Comparison of ENCODE assay signal across 8 cellular contexts in the genomic region with DNA sequence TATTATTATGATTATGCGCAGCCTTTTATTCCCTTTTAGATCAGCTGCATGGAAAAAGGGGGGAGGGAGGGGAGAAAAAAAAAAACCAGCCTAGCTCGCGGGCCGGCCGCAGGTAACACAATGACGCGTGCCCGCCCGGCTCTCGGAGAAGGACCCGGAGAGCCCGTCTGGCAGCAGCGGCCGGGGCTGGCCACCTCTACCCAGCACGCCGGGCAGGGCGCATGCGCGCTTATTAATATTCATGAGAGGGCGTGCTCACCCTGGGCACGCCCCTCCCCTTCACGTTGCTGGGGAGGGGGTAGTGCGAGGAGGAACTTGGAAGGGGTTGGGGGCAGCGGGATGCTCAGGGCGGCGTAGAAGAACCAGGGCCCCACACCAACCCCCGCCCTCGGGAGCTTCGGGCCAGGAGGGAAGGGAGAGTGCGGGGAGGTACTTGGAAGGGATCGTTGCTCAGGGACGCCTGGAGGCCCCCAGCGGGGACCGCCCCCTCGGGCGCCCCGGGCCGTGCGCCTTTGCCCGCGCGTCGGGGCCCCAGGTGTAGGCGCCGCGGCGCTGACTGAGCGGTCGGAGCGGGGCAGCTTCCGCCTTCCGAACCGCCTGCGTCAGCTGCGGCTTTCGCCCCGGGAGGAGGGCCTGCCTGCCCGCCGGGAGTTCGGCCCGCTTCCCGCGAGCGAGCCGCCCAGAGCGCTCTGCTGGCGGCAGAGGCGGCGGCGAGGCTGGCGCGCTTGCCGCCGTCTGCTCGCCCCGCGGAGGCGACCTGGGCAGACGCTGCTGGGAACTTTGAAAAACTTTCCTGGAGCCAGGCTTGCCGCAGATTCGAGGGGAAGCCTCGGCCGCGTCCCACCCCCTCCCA. TPM values are rescaled to one million over a fixed set of nuclear protein-coding genes. Genes with fewer than 3 reads are reported as not detected.
A peak's percentile ranks its signal among the peaks of the same experiment; 100 is the strongest.
DNase-seq lines count a peak whose midpoint lies in the region; ATAC-seq and TF ChIP-seq lines count a peak whose summit lies in the region.

A gene (minus strand): TSS at position 169 of the 853 bp plus-strand sequence. CDS start 469 bp downstream, outside the sequence.

- TF ChIP-seq CTCF in OCI-LY1 (IDR thresholded peaks at IDR 0.05; ENCODE audit: low read length) = no peak
- no peak for TF ChIP-seq CTCF in fibroblast of the aortic adventitia (IDR thresholded peaks at IDR 0.05; ENCODE audit: insufficient read depth, low read length)
- TF ChIP-seq CTCF in thoracic aorta (IDR thresholded peaks at IDR 0.05) = no peak

- peak within 1 kb of the TSS; percentile 30; the same call in 1 of the 2 replicates for H2AFZ ChIP-seq in OCI-LY1 (ENCODE audit: low read length)

- peak within 1 kb of the TSS; percentile 66 for H3K4me3 ChIP-seq in OCI-LY1 (ENCODE audit: low read depth, low read length, poor library complexity, severe bottlenecking)
- peak within 1 kb of the TSS; percentile 76 for H3K4me3 ChIP-seq in fibroblast of the aortic adventitia (ENCODE audit: low read depth, low read length)
- peak within 1 kb of the TSS; percentile 96 for H3K4me3 ChIP-seq in thoracic aorta

- H3K27me3 ChIP-seq in OCI-LY1 (ENCODE audit: insufficient read depth, low read length) (no peaks in the 10 kb centered on the region; the same call in 1 of the 2 replicates), thoracic aorta (replicated peaks; ENCODE audit: insufficient read depth) (no peaks in the 10 kb centered on the region)

- H3K9me2 ChIP-seq in OCI-LY1 (ENCODE audit: low read depth, low read length) = no peaks in the 10 kb centered on the region

- no peaks in the 10 kb centered on the region for H3K36me3 Mint-ChIP-seq in activated T-helper 2 cell treated with anti-CD3 and anti-CD28 coated beads, Interferon-gamma antibody, Interleukin-2, Interleukin-4, amounts not matched to agents 10 μg/mL and 5 μg/mL and 100 μg/mL, durations not matched to agents 14 hours and 24 hours and 36 hours (ENCODE audit: low read depth)
- peaks cover 0 to 3% (median 0%) of the 10 kb centered on the region in 3 donors for H3K36me3 Mint-ChIP-seq in naive thymus-derived CD8-positive, alpha-beta T cell

- H3K4me2 ChIP-seq in OCI-LY1 (ENCODE audit: low read length) = peak within 1 kb of the TSS; percentile 74

- H3K9me3 ChIP-seq in ES-I3 (ENCODE audit: control insufficient read depth, insufficient read depth, low read length) (no peaks in the 10 kb centered on the region), OCI-LY1 (ENCODE audit: low read length) (no peaks in the 10 kb centered on the region), thoracic aorta (no peaks in the 10 kb centered on the region)

- POLR2A ChIA-PET in naive thymus-derived CD8-positive, alpha-beta T cell (lab: Charles Lee) = no interaction called here

- no peaks in the 10 kb centered on the region for H3F3A ChIP-seq in OCI-LY1 (ENCODE audit: insufficient read depth, low read length)

- H3K9ac ChIP-seq in ES-I3 (ENCODE audit: low read depth, low read length) (peak within 1 kb of the TSS; percentile 80), OCI-LY1 (ENCODE audit: low read length) (peak within 1 kb of the TSS; percentile 59)

- peak within 1 kb of the TSS; percentile 92 for H3K4me3 Mint-ChIP-seq in activated T-helper 2 cell treated with anti-CD3 and anti-CD28 coated beads, Interferon-gamma antibody, Interleukin-2, Interleukin-4, amounts not matched to agents 10 μg/mL and 5 μg/mL and 100 μg/mL, durations not matched to agents 14 hours and 24 hours and 36 hours (ENCODE audit: low read depth)
- peak within 1 kb of the TSS; percentile 56 to 88 (median 76) for H3K4me3 Mint-ChIP-seq in naive thymus-derived CD8-positive, alpha-beta T cell

- no peaks in the 10 kb centered on the region for H3K79me2 ChIP-seq in OCI-LY1 (ENCODE audit: insufficient read depth, low read length)

- H3K4me1 ChIP-seq in ES-I3 (ENCODE audit: insufficient read depth, low read length) (peaks cover 10% of the 10 kb centered on the region), OCI-LY1 (ENCODE audit: insufficient read depth, low read length, severe bottlenecking) (peaks cover 41% of the 10 kb centered on the region), thoracic aorta (ENCODE audit: control insufficient read depth in 1 of 2, low read depth in 2 of 2) (peaks cover 5 to 20% of the 10 kb centered on the region in 2 donors)

- H3K27ac Mint-ChIP-seq in activated T-helper 2 cell treated with anti-CD3 and anti-CD28 coated beads, Interferon-gamma antibody, Interleukin-2, Interleukin-4, amounts not matched to agents 10 μg/mL and 5 μg/mL and 100 μg/mL, durations not matched to agents 14 hours and 24 hours and 36 hours = peak within 1 kb of the TSS; percentile 87
- no peak within 1 kb of the TSS for H3K27ac Mint-ChIP-seq in naive thymus-derived CD8-positive, alpha-beta T cell

- DNase-seq in HuH-7.5 (ENCODE audit: low spot score) (peak; percentile 100), fibroblast of the aortic adventitia (ENCODE audit: low read depth) (peak; percentile 94), thoracic aorta (ENCODE audit: low spot score) (peak; percentile 91)
- peak; percentile 78 for DNase-seq in activated T-helper 2 cell treated with anti-CD3 and anti-CD28 coated beads, Interferon-gamma antibody, Interleukin-2, Interleukin-4, amounts not matched to agents 10 μg/mL and 5 μg/mL and 100 μg/mL, durations not matched to agents 14 hours and 24 hours and 36 hours (ENCODE audit: low spot score)
- DNase-seq in naive thymus-derived CD8-positive, alpha-beta T cell = peak in 1 of 10 donors; percentile 56

- peak; percentile 54 for ATAC-seq in GM21717 (IDR thresholded peaks at IDR 0.05; ENCODE audit: unreplicated experiment)
- peak; percentile 37 to 39 for ATAC-seq in naive thymus-derived CD8-positive, alpha-beta T cell
- peak; percentile 77 for ATAC-seq in thoracic aorta (ENCODE audit: insufficient number of reproducible peaks, low FRiP score, low read depth)

- H3K27me3 Mint-ChIP-seq in activated T-helper 2 cell treated with anti-CD3 and anti-CD28 coated beads, Interferon-gamma antibody, Interleukin-2, Interleukin-4, amounts not matched to agents 10 μg/mL and 5 μg/mL and 100 μg/mL, durations not matched to agents 14 hours and 24 hours and 36 hours (ENCODE audit: low read depth) = peaks cover 68% of the 10 kb centered on the region
- H3K27me3 Mint-ChIP-seq in naive thymus-derived CD8-positive, alpha-beta T cell = peaks cover 35 to 67% (median 56%) of the 10 kb centered on the region in 5 donors

- H3K36me3 ChIP-seq in ES-I3 (ENCODE audit: insufficient read depth, low read length) = no peaks in the 10 kb centered on the region
- no peaks in the 10 kb centered on the region for H3K36me3 ChIP-seq in OCI-LY1 (ENCODE audit: insufficient read depth, low read length)
- no peaks in the 10 kb centered on the region for H3K36me3 ChIP-seq in thoracic aorta

- intact Hi-C loops in activated T-helper 2 cell treated with anti-CD3 and anti-CD28 coated beads, Interferon-gamma antibody, Interleukin-2, Interleukin-4, amounts not matched to agents 10 μg/mL and 5 μg/mL and 100 μg/mL, durations not matched to agents 14 hours and 24 hours and 36 hours (cut with micrococcal nuclease) = loop anchor here (1.0 to 10.0 kb wide), 5 partner anchors 71 to 699 kb away; a partner anchor contains a TSS

- H3K27ac ChIP-seq in OCI-LY1 (ENCODE audit: low read depth, low read length, poor library complexity, severe bottlenecking) = no peak within 1 kb of the TSS
- peak within 1 kb of the TSS; percentile 95 to 100 for H3K27ac ChIP-seq in thoracic aorta

- H4K20me1 ChIP-seq in OCI-LY1 (ENCODE audit: insufficient read depth, low read length) = no peaks in the 10 kb centered on the region

- peaks cover 30% of the 10 kb centered on the region for H3K4me1 Mint-ChIP-seq in activated T-helper 2 cell treated with anti-CD3 and anti-CD28 coated beads, Interferon-gamma antibody, Interleukin-2, Interleukin-4, amounts not matched to agents 10 μg/mL and 5 μg/mL and 100 μg/mL, durations not matched to agents 14 hours and 24 hours and 36 hours (ENCODE audit: low read depth)
- peaks cover 6 to 30% (median 16%) of the 10 kb centered on the region in 4 donors for H3K4me1 Mint-ChIP-seq in naive thymus-derived CD8-positive, alpha-beta T cell

- H3K9me3 Mint-ChIP-seq in activated T-helper 2 cell treated with anti-CD3 and anti-CD28 coated beads, Interferon-gamma antibody, Interleukin-2, Interleukin-4, amounts not matched to agents 10 μg/mL and 5 μg/mL and 100 μg/mL, durations not matched to agents 14 hours and 24 hours and 36 hours = no peaks in the 10 kb centered on the region
- no peaks in the 10 kb centered on the region for H3K9me3 Mint-ChIP-seq in naive thymus-derived CD8-positive, alpha-beta T cell

RNA-seq across cellular contexts. Expression of the gene that starts here (rescaled TPM):
- 2.8 and 3.1 TPM in 2 replicates for total RNA-seq in activated T-helper 2 cell treated with anti-CD3 and anti-CD28 coated beads, Interferon-gamma antibody, Interleukin-2, Interleukin-4, amounts not matched to agents 10 μg/mL and 5 μg/mL and 100 μg/mL, durations not matched to agents 14 hours and 24 hours and 36 hours
- total RNA-seq in fibroblast of the aortic adventitia (ENCODE audit: low replicate concordance) = 39.2 and 46.7 TPM in 2 replicates
- under 1 TPM in 1 of 2 experiments, not detected in 1; 0.18 TPM for total RNA-seq in naive thymus-derived CD8-positive, alpha-beta T cell
- under 1 TPM in 2 of 3 donors, not detected in 1; 0.05 to 0.06 TPM for polyA plus RNA-seq in naive thymus-derived CD8-positive, alpha-beta T cell
- 100 to 1,000 TPM; 237 to 253 TPM for total RNA-seq in thoracic aorta

Comparison
In these comparisons a context has a peak if more than half of its experiments do, and no peak if none do; other contexts are left out.
1. Peak in ATAC-seq in naive thymus-derived CD8-positive, alpha-beta T cell; RNA of the gene not detected or under 1 TPM.